Comparison of ENCODE assay signal across 9 cellular contexts in the genomic region with DNA sequence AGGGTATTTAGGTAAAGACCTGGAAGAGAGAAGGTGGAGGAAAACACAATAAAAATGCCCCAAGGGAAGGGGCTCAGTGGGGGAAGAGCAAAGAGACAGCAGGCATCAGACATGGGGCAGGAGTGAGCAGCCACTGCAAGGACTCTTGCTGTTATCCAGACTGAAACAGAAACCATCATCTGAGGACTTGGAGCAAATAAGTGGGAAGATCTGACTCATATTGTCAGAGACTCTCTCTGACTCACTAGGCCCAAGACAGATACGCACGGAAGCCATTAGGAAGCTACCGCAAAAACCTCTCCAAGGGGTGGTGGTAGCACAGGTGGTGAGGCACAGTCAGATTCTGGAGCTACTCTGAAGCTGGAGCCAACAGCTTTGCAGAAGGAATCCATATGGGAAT.
DNase-seq lines count a peak whose midpoint lies in the region; ATAC-seq and TF ChIP-seq lines count a peak whose summit lies in the region.
"Had no signal": no experiment of that assay in that cellular context is flagged by ENCODE, and none has a peak within 500 bp of the region (broad histone marks: within the 10 kb centered on the region; RNA-seq: fewer than 3 reads in every experiment).

No MANE protein-coding gene starts in this region.

- H3K9me3 Mint-ChIP-seq in activated T-cell treated with anti-CD3 and anti-CD28 coated beads, Interleukin-2, amount 50 U/mL, for 24 hours, result no peaks in the 10 kb centered on the region
- peaks cover 10% of the 10 kb centered on the region for H3K9me3 Mint-ChIP-seq in Caco-2 (ENCODE audit: unreplicated experiment)

- no peaks in the 10 kb centered on the region for H3K27me3 ChIP-seq in left lung
- H3K27me3 ChIP-seq in Peyer's patch, result no peaks in the 10 kb centered on the region
- H3K27me3 ChIP-seq in Caco-2 (replicated peaks; ENCODE audit: control insufficient read depth, insufficient read depth, low read length), result no peaks in the 10 kb centered on the region

- CTCF ChIA-PET in Caco-2 (lab: Charles Lee), result interaction anchor here (1.2 to 1.5 kb wide), 2 partner anchors 13 to 101 kb away, joined by 4 read pairs; no protein-coding TSS in a partner anchor

- H3K36me3 Mint-ChIP-seq in activated T-cell treated with anti-CD3 and anti-CD28 coated beads, Interleukin-2, amount 50 U/mL, for 24 hours (ENCODE audit: low read depth), result peaks cover 24% of the 10 kb centered on the region
- no peaks in the 10 kb centered on the region for H3K36me3 Mint-ChIP-seq in Caco-2 (ENCODE audit: insufficient read depth, unreplicated experiment)

- peak overlapping the region; percentile 34 for H3K4me3 Mint-ChIP-seq in activated T-cell treated with anti-CD3 and anti-CD28 coated beads, Interleukin-2, amount 50 U/mL, for 24 hours
- H3K4me3 Mint-ChIP-seq in Caco-2 (ENCODE audit: unreplicated experiment), result no peak overlapping the region

- H3K4me1 Mint-ChIP-seq in activated T-cell treated with anti-CD3 and anti-CD28 coated beads, Interleukin-2, amount 50 U/mL, for 24 hours (ENCODE audit: low read depth), result peaks cover 16% of the 10 kb centered on the region
- no peaks in the 10 kb centered on the region for H3K4me1 Mint-ChIP-seq in Caco-2 (ENCODE audit: low read depth, unreplicated experiment)

- H3K4me3 ChIP-seq in left lung (no peak overlapping the region), Peyer's patch (no peak overlapping the region), Caco-2 (ENCODE audit: low read depth, low read length) (no peak overlapping the region)

- no peak for TF ChIP-seq POLR2A in Peyer's patch (IDR thresholded peaks at IDR 0.05)

- no TSS peak for BruUV-seq in Caco-2 (replicated peaks; lab: Mats Ljungman, UMichigan)

- ATAC-seq in HG02610 (IDR thresholded peaks at IDR 0.05; ENCODE audit: unreplicated experiment), result peak; percentile 52
- peak; percentile 71 for ATAC-seq in left lung

- POLR2A ChIA-PET in Caco-2 (lab: Charles Lee), result no interaction called here

- peak; percentile 85 for DNase-seq in AG08395 (ENCODE audit: low spot score)
- no peak for DNase-seq in activated T-cell treated with anti-CD3 and anti-CD28 coated beads, Interleukin-2, amount 50 U/mL, for 24 hours
- no peak for DNase-seq in left lung
- DNase-seq in ureter (ENCODE audit: low spot score), result no peak
- DNase-seq in Peyer's patch, result no peak
- no peak for DNase-seq in Caco-2
- no peak for DNase-seq in NCI-H2081 (lab: John Stamatoyannopoulos, UW)
- DNase-seq: NCI-H524 treated with DMSO at 0.1 percent for 48 hours had no signal

- H3K27me3 Mint-ChIP-seq in activated T-cell treated with anti-CD3 and anti-CD28 coated beads, Interleukin-2, amount 50 U/mL, for 24 hours, result no peaks in the 10 kb centered on the region
- no peaks in the 10 kb centered on the region for H3K27me3 Mint-ChIP-seq in Caco-2 (ENCODE audit: insufficient read depth, unreplicated experiment)

- H3K27ac ChIP-seq in left lung (no peak overlapping the region), Peyer's patch (no peak overlapping the region)

- H3K9me3 ChIP-seq in left lung (no peaks in the 10 kb centered on the region), Peyer's patch (no peaks in the 10 kb centered on the region), Caco-2 (no peaks in the 10 kb centered on the region)

- H3K36me3 ChIP-seq in left lung (no peaks in the 10 kb centered on the region), Peyer's patch (no peaks in the 10 kb centered on the region), Caco-2 (ENCODE audit: control insufficient read depth, insufficient read depth, low read length) (no peaks in the 10 kb centered on the region)

- no peak overlapping the region for H3K27ac Mint-ChIP-seq in activated T-cell treated with anti-CD3 and anti-CD28 coated beads, Interleukin-2, amount 50 U/mL, for 24 hours
- no peak overlapping the region for H3K27ac Mint-ChIP-seq in Caco-2 (ENCODE audit: unreplicated experiment)

- intact Hi-C loops in left lung (cut with DNase I), result no loop called here
- intact Hi-C loops in Caco-2 (cut with micrococcal nuclease; ENCODE audit: unreplicated experiment), result no loop called here

- TF ChIP-seq CTCF in left lung (IDR thresholded peaks at IDR 0.05) (no peak), Peyer's patch (IDR thresholded peaks at IDR 0.05) (no peak), Caco-2 (IDR thresholded peaks at IDR 0.05; ENCODE audit: insufficient read depth in 1 of 2, low read depth in 1 of 2, low read length in 1 of 2, severe bottlenecking in 1 of 2, unreplicated experiment in 1 of 2) (no peak)

- H3K4me1 ChIP-seq in left lung, result no peaks in the 10 kb centered on the region
- H3K4me1 ChIP-seq in Peyer's patch, result no peaks in the 10 kb centered on the region
- peaks cover 46% of the 10 kb centered on the region for H3K4me1 ChIP-seq in Caco-2
